Comparison of ENCODE assay signal across 17 cellular contexts in the genomic region with DNA sequence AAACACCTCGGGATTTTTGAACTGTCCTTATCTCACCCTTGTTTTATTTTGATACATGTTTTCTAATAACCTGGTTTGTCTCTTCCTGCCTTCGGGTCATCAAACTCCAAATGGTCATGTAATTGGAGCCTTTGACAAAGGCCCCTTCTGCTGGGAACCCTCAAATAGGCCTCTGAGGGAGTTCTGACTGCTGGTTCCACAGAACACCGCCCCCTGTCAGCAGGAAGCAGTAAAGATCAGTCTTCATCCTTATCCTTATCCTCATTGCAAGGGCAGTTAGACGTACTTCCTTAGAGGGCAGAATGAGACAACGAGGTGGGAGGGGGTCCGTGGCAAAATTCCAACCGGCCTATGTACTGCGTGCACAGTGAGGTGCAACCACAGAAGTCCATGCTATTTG. TPM values are rescaled to one million over a fixed set of nuclear protein-coding genes. Genes with fewer than 3 reads are reported as not detected.
"Had no signal": no experiment of that assay in that cellular context is flagged by ENCODE, and none has a peak within 500 bp of the region (broad histone marks: within the 10 kb centered on the region; RNA-seq: fewer than 3 reads in every experiment).

No MANE protein-coding gene starts in this region.

- ATAC-seq: left ventricle myocardium superior; naive thymus-derived CD8-positive, alpha-beta T cell; pancreas had no signal

- H3K27me3 ChIP-seq: esophagus muscularis mucosa, pancreas, sigmoid colon, spleen, suprapubic skin, upper lobe of left lung had no signal

- H3K4me1 ChIP-seq: esophagus muscularis mucosa, pancreas, sigmoid colon, spleen, suprapubic skin, upper lobe of left lung had no signal

- H3K36me3 ChIP-seq: esophagus muscularis mucosa, pancreas, sigmoid colon, spleen, suprapubic skin, upper lobe of left lung had no signal

- DNase-seq: activated CD4-positive, CD25-positive, alpha-beta regulatory T cell treated with anti-CD3 and anti-CD28 coated beads, Interleukin-2, amount 50 U/mL, for 72 hours; activated naive CD8-positive, alpha-beta T cell treated with anti-CD3 and anti-CD28 coated beads for 36 hours; central memory CD4-positive, alpha-beta T cell; hippocampal formation; kidney glomerular epithelial cell; left ventricle myocardium superior; naive thymus-derived CD8-positive, alpha-beta T cell; pancreas; sigmoid colon; spleen; upper lobe of left lung had no signal

- H3K4me3 ChIP-seq: coronary artery, esophagus muscularis mucosa, pancreas, sigmoid colon, spleen, suprapubic skin, upper lobe of left lung had no signal

- H3K27ac ChIP-seq: coronary artery, esophagus muscularis mucosa, pancreas, sigmoid colon, spleen, suprapubic skin, upper lobe of left lung had no signal

- H3K9me3 ChIP-seq: esophagus muscularis mucosa, pancreas, sigmoid colon, suprapubic skin, upper lobe of left lung had no signal

RNA-seq across cellular contexts. Expression of gene TRIM51, which starts 12.1 kb away (rescaled TPM):
- total RNA-seq: activated CD8-positive, alpha-beta memory T cell treated with anti-CD3 and anti-CD28 coated beads for 36 hours; activated naive CD8-positive, alpha-beta T cell treated with anti-CD3 and anti-CD28 coated beads for 36 hours; activated T-helper 1 cell treated with anti-CD3 and anti-CD28 coated beads, Interleukin-12 subunit alpha, Interleukin-12 subunit beta, Interleukin-2, Interleukin-4 antibody, amounts not matched to agents 30 ng/mL and 10 ng/mL and 1 ng/mL, durations not matched to agents 14 hours and 24 hours and 36 hours; esophagus muscularis mucosa; left ventricle myocardium superior; mucosa of gallbladder; naive thymus-derived CD8-positive, alpha-beta T cell; pancreas; sigmoid colon; spleen; suprapubic skin; upper lobe of left lung had no signal

RNA-seq across cellular contexts. Expression of gene OR5W2, which starts 19.2 kb away (rescaled TPM):
- total RNA-seq: activated CD8-positive, alpha-beta memory T cell treated with anti-CD3 and anti-CD28 coated beads for 36 hours; activated naive CD8-positive, alpha-beta T cell treated with anti-CD3 and anti-CD28 coated beads for 36 hours; activated T-helper 1 cell treated with anti-CD3 and anti-CD28 coated beads, Interleukin-12 subunit alpha, Interleukin-12 subunit beta, Interleukin-2, Interleukin-4 antibody, amounts not matched to agents 30 ng/mL and 10 ng/mL and 1 ng/mL, durations not matched to agents 14 hours and 24 hours and 36 hours; esophagus muscularis mucosa; left ventricle myocardium superior; mucosa of gallbladder; naive thymus-derived CD8-positive, alpha-beta T cell; pancreas; sigmoid colon; spleen; suprapubic skin; upper lobe of left lung had no signal

RNA-seq across cellular contexts. Expression of gene OR5I1, which starts 41.0 kb away (rescaled TPM):
- total RNA-seq: activated CD8-positive, alpha-beta memory T cell treated with anti-CD3 and anti-CD28 coated beads for 36 hours; activated naive CD8-positive, alpha-beta T cell treated with anti-CD3 and anti-CD28 coated beads for 36 hours; activated T-helper 1 cell treated with anti-CD3 and anti-CD28 coated beads, Interleukin-12 subunit alpha, Interleukin-12 subunit beta, Interleukin-2, Interleukin-4 antibody, amounts not matched to agents 30 ng/mL and 10 ng/mL and 1 ng/mL, durations not matched to agents 14 hours and 24 hours and 36 hours; esophagus muscularis mucosa; left ventricle myocardium superior; mucosa of gallbladder; naive thymus-derived CD8-positive, alpha-beta T cell; pancreas; sigmoid colon; spleen; suprapubic skin; upper lobe of left lung had no signal

RNA-seq across cellular contexts. Expression of gene OR5D16, which starts 56.7 kb away (rescaled TPM):
- total RNA-seq: activated CD8-positive, alpha-beta memory T cell treated with anti-CD3 and anti-CD28 coated beads for 36 hours; activated naive CD8-positive, alpha-beta T cell treated with anti-CD3 and anti-CD28 coated beads for 36 hours; activated T-helper 1 cell treated with anti-CD3 and anti-CD28 coated beads, Interleukin-12 subunit alpha, Interleukin-12 subunit beta, Interleukin-2, Interleukin-4 antibody, amounts not matched to agents 30 ng/mL and 10 ng/mL and 1 ng/mL, durations not matched to agents 14 hours and 24 hours and 36 hours; esophagus muscularis mucosa; left ventricle myocardium superior; mucosa of gallbladder; naive thymus-derived CD8-positive, alpha-beta T cell; pancreas; sigmoid colon; spleen; suprapubic skin; upper lobe of left lung had no signal
